ENCODE assay signal across 1 cellular context in the genomic region with DNA sequence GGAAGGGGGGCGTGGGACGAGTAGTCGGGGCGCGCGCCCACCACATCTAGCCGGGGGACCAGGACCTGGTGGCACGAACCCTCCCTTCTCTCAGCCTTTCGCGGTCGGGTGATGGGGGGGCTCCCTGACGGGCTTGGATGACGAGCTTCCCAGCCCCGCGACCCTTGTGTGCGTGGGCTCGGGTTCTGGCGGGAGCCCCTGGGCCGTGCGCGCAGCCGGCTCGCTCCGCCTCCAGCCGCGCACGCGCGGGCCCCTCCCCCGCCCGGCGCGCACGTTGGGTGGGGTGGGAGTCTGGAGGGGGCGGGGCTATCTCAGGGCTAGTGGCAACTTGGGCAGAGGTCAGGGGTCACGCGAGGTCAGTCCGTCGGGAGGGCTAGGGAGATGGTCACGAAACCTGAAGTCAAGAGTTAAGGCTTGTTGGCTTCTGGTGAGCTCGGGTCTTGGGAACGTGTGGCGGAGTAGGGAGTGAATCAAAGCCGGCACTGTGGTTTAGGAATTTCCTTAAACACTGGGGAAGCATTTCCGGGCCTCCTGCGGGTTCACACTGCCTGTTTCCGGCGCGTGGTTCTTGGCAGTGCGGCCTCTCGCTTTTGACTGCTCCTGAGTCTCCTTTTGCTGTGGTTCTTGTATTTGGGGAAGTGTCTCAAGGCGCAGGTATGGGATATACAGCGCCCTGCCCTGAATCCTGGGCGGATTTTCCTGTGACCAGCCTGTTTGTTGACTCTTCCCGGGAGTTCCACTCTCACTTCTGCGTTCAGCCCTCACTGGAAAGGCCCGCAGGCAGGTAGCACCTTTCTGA.
TF ChIP-seq lines count a peak whose summit lies in the region.

Gene SRCAP, plus strand, starts transcription at position 356 of the 799 bp plus-strand sequence. CDS start 1,654 bp downstream, outside the sequence.

TF ChIP-seq in K562, 482 proteins besides CTCF, POLR2A, EP300 and RAD21 (continued from another document and continues in another):
- TF ChIP-seq, protein P1, sequence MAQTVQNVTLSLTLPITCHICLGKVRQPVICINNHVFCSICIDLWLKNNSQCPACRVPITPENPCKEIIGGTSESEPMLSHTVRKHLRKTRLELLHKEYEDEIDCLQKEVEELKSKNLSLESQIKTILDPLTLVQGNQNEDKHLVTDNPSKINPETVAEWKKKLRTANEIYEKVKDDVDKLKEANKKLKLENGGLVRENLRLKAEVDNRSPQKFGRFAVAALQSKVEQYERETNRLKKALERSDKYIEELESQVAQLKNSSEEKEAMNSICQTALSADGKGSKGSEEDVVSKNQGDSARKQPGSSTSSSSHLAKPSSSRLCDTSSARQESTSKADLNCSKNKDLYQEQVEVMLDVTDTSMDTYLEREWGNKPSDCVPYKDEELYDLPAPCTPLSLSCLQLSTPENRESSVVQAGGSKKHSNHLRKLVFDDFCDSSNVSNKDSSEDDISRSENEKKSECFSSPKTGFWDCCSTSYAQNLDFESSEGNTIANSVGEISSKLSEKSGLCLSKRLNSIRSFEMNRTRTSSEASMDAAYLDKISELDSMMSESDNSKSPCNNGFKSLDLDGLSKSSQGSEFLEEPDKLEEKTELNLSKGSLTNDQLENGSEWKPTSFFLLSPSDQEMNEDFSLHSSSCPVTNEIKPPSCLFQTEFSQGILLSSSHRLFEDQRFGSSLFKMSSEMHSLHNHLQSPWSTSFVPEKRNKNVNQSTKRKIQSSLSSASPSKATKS (CRISPR knock-in tag; IDR thresholded peaks at IDR 0.05) = no peak
- TF ChIP-seq GTF3C2 (IDR thresholded peaks at IDR 0.05; ENCODE audit: borderline replicate concordance, extremely low read depth, insufficient read length) = no peak
- peak; percentile 1 for TF ChIP-seq TAF9B (IDR thresholded peaks at IDR 0.05; ENCODE audit: partially characterized antibody)
- no peak for TF ChIP-seq ZBTB8A (IDR thresholded peaks at IDR 0.05; ENCODE audit: partially characterized antibody)
- no peak for TF ChIP-seq SLC30A9 (CRISPR knock-in tag; IDR thresholded peaks at IDR 0.05)
- TF ChIP-seq ZNF57 (CRISPR knock-in tag; IDR thresholded peaks at IDR 0.05) = no peak
- peak; percentile 81 for TF ChIP-seq CCNT2 (IDR thresholded peaks at IDR 0.05; ENCODE audit: borderline replicate concordance, extremely low read depth, insufficient read length, low read depth, low read length)
- TF ChIP-seq FOXO4 (CRISPR knock-in tag; IDR thresholded peaks at IDR 0.05) = 0 out of 2 replicates have a peak, but pooled peaks have one; percentile 32
- TF ChIP-seq ZNF12 (CRISPR knock-in tag; IDR thresholded peaks at IDR 0.05) = peak; percentile 82; the same call in 1 of the 2 replicates
- no peak for TF ChIP-seq ZNF75A (CRISPR knock-in tag; IDR thresholded peaks at IDR 0.05)
- TF ChIP-seq NR4A1 (CRISPR knock-in tag; IDR thresholded peaks at IDR 0.05) = no peak
- no peak; the same call in 1 of the 2 replicates for TF ChIP-seq NR4A1 (tag; IDR thresholded peaks at IDR 0.05)
- TF ChIP-seq RB1 (IDR thresholded peaks at IDR 0.05; ENCODE audit: low read depth) = peak; percentile 95
- peak; percentile 71; the same call in 1 of the 2 replicates for TF ChIP-seq SPI1 (IDR thresholded peaks at IDR 0.05; ENCODE audit: borderline replicate concordance, low read depth, low read length)
- TF ChIP-seq SOX6 (IDR thresholded peaks at IDR 0.05) = peak; percentile 17; the same call in 1 of the 2 replicates
- TF ChIP-seq, protein P2, sequence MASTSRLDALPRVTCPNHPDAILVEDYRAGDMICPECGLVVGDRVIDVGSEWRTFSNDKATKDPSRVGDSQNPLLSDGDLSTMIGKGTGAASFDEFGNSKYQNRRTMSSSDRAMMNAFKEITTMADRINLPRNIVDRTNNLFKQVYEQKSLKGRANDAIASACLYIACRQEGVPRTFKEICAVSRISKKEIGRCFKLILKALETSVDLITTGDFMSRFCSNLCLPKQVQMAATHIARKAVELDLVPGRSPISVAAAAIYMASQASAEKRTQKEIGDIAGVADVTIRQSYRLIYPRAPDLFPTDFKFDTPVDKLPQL (IDR thresholded peaks at IDR 0.05; ENCODE audit: extremely low read depth, insufficient read length) = no peak
- no peak; a peak in 2 of 4 replicates for TF ChIP-seq TRIM24 (IDR thresholded peaks at IDR 0.05)
- TF ChIP-seq, protein P3, sequence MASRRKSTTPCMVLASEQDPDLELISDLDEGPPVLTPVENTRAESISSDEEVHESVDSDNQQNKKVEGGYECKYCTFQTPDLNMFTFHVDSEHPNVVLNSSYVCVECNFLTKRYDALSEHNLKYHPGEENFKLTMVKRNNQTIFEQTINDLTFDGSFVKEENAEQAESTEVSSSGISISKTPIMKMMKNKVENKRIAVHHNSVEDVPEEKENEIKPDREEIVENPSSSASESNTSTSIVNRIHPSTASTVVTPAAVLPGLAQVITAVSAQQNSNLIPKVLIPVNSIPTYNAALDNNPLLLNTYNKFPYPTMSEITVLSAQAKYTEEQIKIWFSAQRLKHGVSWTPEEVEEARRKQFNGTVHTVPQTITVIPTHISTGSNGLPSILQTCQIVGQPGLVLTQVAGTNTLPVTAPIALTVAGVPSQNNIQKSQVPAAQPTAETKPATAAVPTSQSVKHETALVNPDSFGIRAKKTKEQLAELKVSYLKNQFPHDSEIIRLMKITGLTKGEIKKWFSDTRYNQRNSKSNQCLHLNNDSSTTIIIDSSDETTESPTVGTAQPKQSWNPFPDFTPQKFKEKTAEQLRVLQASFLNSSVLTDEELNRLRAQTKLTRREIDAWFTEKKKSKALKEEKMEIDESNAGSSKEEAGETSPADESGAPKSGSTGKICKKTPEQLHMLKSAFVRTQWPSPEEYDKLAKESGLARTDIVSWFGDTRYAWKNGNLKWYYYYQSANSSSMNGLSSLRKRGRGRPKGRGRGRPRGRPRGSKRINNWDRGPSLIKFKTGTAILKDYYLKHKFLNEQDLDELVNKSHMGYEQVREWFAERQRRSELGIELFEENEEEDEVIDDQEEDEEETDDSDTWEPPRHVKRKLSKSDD (conservative IDR thresholded peaks at IDR 0.05; ENCODE audit: low read length) = no peak
- peak; percentile 70 for TF ChIP-seq ETV1 (tag; conservative IDR thresholded peaks at IDR 0.05; ENCODE audit: low read depth)
- TF ChIP-seq, protein P4, sequence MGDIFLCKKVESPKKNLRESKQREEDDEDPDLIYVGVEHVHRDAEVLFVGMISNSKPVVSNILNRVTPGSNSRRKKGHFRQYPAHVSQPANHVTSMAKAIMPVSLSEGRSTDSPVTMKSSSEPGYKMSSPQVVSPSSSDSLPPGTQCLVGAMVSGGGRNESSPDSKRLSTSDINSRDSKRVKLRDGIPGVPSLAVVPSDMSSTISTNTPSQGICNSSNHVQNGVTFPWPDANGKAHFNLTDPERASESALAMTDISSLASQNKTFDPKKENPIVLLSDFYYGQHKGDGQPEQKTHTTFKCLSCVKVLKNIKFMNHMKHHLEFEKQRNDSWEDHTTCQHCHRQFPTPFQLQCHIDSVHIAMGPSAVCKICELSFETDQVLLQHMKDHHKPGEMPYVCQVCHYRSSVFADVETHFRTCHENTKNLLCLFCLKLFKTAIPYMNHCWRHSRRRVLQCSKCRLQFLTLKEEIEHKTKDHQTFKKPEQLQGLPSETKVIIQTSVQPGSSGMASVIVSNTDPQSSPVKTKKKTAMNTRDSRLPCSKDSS (IDR thresholded peaks at IDR 0.05; ENCODE audit: low read depth, partially characterized antibody) = no peak
- TF ChIP-seq, protein P5, sequence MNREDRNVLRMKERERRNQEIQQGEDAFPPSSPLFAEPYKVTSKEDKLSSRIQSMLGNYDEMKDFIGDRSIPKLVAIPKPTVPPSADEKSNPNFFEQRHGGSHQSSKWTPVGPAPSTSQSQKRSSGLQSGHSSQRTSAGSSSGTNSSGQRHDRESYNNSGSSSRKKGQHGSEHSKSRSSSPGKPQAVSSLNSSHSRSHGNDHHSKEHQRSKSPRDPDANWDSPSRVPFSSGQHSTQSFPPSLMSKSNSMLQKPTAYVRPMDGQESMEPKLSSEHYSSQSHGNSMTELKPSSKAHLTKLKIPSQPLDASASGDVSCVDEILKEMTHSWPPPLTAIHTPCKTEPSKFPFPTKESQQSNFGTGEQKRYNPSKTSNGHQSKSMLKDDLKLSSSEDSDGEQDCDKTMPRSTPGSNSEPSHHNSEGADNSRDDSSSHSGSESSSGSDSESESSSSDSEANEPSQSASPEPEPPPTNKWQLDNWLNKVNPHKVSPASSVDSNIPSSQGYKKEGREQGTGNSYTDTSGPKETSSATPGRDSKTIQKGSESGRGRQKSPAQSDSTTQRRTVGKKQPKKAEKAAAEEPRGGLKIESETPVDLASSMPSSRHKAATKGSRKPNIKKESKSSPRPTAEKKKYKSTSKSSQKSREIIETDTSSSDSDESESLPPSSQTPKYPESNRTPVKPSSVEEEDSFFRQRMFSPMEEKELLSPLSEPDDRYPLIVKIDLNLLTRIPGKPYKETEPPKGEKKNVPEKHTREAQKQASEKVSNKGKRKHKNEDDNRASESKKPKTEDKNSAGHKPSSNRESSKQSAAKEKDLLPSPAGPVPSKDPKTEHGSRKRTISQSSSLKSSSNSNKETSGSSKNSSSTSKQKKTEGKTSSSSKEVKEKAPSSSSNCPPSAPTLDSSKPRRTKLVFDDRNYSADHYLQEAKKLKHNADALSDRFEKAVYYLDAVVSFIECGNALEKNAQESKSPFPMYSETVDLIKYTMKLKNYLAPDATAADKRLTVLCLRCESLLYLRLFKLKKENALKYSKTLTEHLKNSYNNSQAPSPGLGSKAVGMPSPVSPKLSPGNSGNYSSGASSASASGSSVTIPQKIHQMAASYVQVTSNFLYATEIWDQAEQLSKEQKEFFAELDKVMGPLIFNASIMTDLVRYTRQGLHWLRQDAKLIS (CRISPR knock-in tag; IDR thresholded peaks at IDR 0.05) = peak; percentile 14; the same call in 1 of the 2 replicates
- no peak for TF ChIP-seq HMBOX1 (IDR thresholded peaks at IDR 0.05)
- TF ChIP-seq, protein P6, sequence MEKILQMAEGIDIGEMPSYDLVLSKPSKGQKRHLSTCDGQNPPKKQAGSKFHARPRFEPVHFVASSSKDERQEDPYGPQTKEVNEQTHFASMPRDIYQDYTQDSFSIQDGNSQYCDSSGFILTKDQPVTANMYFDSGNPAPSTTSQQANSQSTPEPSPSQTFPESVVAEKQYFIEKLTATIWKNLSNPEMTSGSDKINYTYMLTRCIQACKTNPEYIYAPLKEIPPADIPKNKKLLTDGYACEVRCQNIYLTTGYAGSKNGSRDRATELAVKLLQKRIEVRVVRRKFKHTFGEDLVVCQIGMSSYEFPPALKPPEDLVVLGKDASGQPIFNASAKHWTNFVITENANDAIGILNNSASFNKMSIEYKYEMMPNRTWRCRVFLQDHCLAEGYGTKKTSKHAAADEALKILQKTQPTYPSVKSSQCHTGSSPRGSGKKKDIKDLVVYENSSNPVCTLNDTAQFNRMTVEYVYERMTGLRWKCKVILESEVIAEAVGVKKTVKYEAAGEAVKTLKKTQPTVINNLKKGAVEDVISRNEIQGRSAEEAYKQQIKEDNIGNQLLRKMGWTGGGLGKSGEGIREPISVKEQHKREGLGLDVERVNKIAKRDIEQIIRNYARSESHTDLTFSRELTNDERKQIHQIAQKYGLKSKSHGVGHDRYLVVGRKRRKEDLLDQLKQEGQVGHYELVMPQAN (IDR thresholded peaks at IDR 0.05; ENCODE audit: borderline replicate concordance) = peak; percentile 88; the same call in 1 of the 2 replicates
- no peak for TF ChIP-seq CGGBP1 (CRISPR knock-in tag; IDR thresholded peaks at IDR 0.05)
- TF ChIP-seq ZKSCAN3 (CRISPR knock-in tag; IDR thresholded peaks at IDR 0.05) = no peak
- TF ChIP-seq FIP1L1 (IDR thresholded peaks at IDR 0.05; ENCODE audit: low read depth, low read length, poor library complexity, severe bottlenecking) = no peak
